ENCODE assay signal across 21 cellular contexts in the genomic region with DNA sequence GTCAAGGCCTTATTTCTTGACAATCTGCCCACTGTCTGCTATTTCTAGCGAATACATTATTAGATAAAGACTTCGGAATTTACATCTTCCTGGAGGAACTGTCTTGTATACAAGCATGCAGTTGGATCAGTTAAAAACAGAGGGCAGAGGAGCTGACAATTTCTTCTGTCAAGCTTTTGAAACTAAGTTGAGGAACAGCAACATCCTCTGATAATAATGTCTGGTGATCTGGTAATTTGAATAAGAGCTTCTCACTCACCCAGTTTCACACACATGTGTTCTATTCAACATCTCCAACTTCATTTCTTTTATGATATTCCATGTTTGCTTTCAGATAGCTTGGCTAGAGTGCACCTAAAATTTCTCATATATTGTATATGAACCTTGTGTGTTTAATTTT.
"Had no signal": no experiment of that assay in that cellular context is flagged by ENCODE, and none has a peak within 500 bp of the region (broad histone marks: within the 10 kb centered on the region; RNA-seq: fewer than 3 reads in every experiment).

No MANE protein-coding gene starts in this region.

- DNase-seq: activated CD4-positive, alpha-beta memory T cell treated with anti-CD3 and anti-CD28 coated beads, Interleukin-2, amount 10 ng/mL, durations not matched to agents 7 days and 5 days; activated CD4-positive, alpha-beta T cell treated with anti-CD3 and anti-CD28 coated beads, Interleukin-2, amount 10 ng/mL, durations not matched to agents 24 days and 14 days; central memory CD4-positive, alpha-beta T cell; dermis blood vessel endothelial cell; effector CD8-positive, alpha-beta T cell; erythroblast; foreskin fibroblast; left colon; mesenchymal stem cell; nephron progenitor cell; nucleus accumbens; right lobe of liver; stimulated activated CD4-positive, alpha-beta T cell treated with anti-CD3 and anti-CD28 coated beads, Interleukin-1b, Interleukin-23, amount 100 ng/mL, for 48 hours; testis; trophoblast cell; uterus had no signal

- H3K9me3 ChIP-seq: right lobe of liver, testis, uterus had no signal

- H3K27me3 Mint-ChIP-seq: activated CD4-positive, alpha-beta T cell treated with anti-CD3 and anti-CD28 coated beads, Interleukin-2, amount 10 ng/mL, durations not matched to agents 24 days and 14 days had no signal

- H3K36me3 Mint-ChIP-seq: activated naive CD4-positive, alpha-beta T cell treated with anti-CD3 and anti-CD28 coated beads, Interleukin-2, amount 50 U/mL, for 72 hours had no signal

- H3K9me3 Mint-ChIP-seq: activated CD4-positive, alpha-beta memory T cell treated with anti-CD3 and anti-CD28 coated beads, Interleukin-2, amount 10 ng/mL, durations not matched to agents 7 days and 5 days; activated CD4-positive, alpha-beta T cell treated with anti-CD3 and anti-CD28 coated beads, Interleukin-2, amount 10 ng/mL, durations not matched to agents 24 days and 14 days; activated naive CD4-positive, alpha-beta T cell treated with anti-CD3 and anti-CD28 coated beads, Interleukin-2, amount 50 U/mL, for 72 hours; activated T-helper 1 cell treated with anti-CD3 and anti-CD28 coated beads, Interleukin-12 subunit alpha, Interleukin-12 subunit beta, Interleukin-2, Interleukin-4 antibody, amounts not matched to agents 30 ng/mL and 10 ng/mL and 1 ng/mL, durations not matched to agents 14 hours and 24 hours and 36 hours; nephron progenitor cell had no signal

- H3K27me3 ChIP-seq: right lobe of liver, testis, uterus had no signal

- H3K4me3 ChIP-seq: right lobe of liver, skin epidermis, testis, uterus had no signal

- H3K27ac ChIP-seq: right lobe of liver, skin epidermis, testis, uterus, VCaP had no signal

- H3K36me3 ChIP-seq: right lobe of liver, uterus had no signal

- ATAC-seq: activated CD4-positive, CD25-positive, alpha-beta regulatory T cell treated with anti-CD3 and anti-CD28 coated beads, Interleukin-2, amount 50 U/mL, for 24 hours; activated naive CD4-positive, alpha-beta T cell treated with anti-CD3 and anti-CD28 coated beads, Interleukin-2, amount 50 U/mL, for 72 hours; left colon; right lobe of liver had no signal

- H3K4me1 Mint-ChIP-seq: activated CD4-positive, alpha-beta memory T cell treated with anti-CD3 and anti-CD28 coated beads, Interleukin-2, amount 10 ng/mL, durations not matched to agents 7 days and 5 days; activated CD4-positive, alpha-beta T cell treated with anti-CD3 and anti-CD28 coated beads, Interleukin-2, amount 10 ng/mL, durations not matched to agents 24 days and 14 days; nephron progenitor cell had no signal

- H3K27ac Mint-ChIP-seq: activated CD4-positive, alpha-beta memory T cell treated with anti-CD3 and anti-CD28 coated beads, Interleukin-2, amount 10 ng/mL, durations not matched to agents 7 days and 5 days; activated CD4-positive, alpha-beta T cell treated with anti-CD3 and anti-CD28 coated beads, Interleukin-2, amount 10 ng/mL, durations not matched to agents 24 days and 14 days; activated T-helper 1 cell treated with anti-CD3 and anti-CD28 coated beads, Interleukin-12 subunit alpha, Interleukin-12 subunit beta, Interleukin-2, Interleukin-4 antibody, amounts not matched to agents 30 ng/mL and 10 ng/mL and 1 ng/mL, durations not matched to agents 14 hours and 24 hours and 36 hours had no signal

- H3K4me1 ChIP-seq: testis, uterus had no signal

- H3K4me3 Mint-ChIP-seq: activated CD4-positive, alpha-beta memory T cell treated with anti-CD3 and anti-CD28 coated beads, Interleukin-2, amount 10 ng/mL, durations not matched to agents 7 days and 5 days; activated CD4-positive, alpha-beta T cell treated with anti-CD3 and anti-CD28 coated beads, Interleukin-2, amount 10 ng/mL, durations not matched to agents 24 days and 14 days; activated T-helper 1 cell treated with anti-CD3 and anti-CD28 coated beads, Interleukin-12 subunit alpha, Interleukin-12 subunit beta, Interleukin-2, Interleukin-4 antibody, amounts not matched to agents 30 ng/mL and 10 ng/mL and 1 ng/mL, durations not matched to agents 14 hours and 24 hours and 36 hours; nephron progenitor cell had no signal
